Comparison of ENCODE assay signal across 1 cellular context in the genomic region with DNA sequence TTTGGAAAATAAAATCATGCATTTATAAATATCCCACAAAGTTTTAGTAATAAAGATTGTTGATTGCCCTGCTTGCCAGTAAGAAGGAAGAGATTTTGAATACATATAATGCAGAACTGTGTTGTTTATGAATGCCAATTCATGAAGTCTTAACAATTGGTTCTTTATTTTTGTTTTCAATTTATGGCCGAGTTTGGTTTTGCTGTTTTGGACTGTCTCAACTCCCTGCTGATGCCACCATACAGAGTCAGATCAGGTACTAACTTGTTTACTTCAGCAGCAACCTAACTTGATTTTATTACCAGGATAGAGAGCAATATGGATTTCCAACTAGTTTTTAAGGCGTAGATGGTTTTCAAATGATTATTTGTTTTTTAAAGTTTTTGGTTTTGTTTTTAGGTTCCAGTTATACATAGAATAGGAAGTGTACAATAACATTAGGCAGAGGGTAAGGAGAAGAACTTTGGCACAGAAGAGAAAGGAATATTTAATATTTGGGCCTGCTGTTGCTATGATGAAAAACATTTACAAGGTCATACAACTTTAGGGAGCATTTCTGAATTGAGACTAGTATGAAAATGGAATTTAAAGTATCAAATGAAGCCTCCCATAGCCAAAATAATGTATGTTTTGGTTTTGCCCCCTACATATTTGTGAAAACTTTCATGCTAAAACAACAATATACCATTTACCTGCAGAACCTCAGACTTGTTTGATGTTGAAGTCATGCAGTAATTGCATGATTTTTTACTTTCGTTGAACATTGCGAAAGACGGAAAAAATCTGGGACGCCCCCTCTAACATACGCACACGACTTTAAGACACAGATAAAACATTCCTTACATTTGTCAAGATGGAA.
TF ChIP-seq lines count a peak whose summit lies in the region.

No MANE protein-coding gene starts in this region.

TF ChIP-seq in HepG2, 621 proteins besides CTCF, POLR2A, EP300 and RAD21 (continued from another document):
- TF ChIP-seq, protein P1, sequence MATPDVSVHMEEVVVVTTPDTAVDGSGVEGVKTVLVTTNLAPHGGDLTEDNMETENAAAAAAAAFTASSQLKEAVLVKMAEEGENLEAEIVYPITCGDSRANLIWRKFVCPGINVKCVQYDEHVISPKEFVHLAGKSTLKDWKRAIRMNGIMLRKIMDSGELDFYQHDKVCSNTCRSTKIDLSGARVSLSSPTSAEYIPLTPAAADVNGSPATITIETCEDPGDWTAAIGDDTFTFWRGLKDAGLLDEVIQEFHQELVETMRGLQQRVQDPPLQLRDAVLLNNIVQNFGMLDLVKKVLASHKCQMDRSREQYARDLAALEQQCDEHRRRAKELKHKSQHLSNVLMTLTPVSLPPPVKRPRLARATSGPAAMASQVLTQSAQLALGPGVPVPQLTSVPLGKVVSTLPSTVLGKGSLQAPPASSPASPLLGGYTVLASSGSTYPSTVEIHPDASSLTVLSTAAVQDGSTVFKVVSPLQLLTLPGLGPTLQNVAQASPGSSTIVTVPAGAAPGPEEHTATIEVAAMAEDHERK (CRISPR knock-in tag; IDR thresholded peaks at IDR 0.05; ENCODE audit: low read depth): 0 out of 2 replicates have a peak, but pooled peaks have one; percentile 13
- TF ChIP-seq RFX1 (IDR thresholded peaks at IDR 0.05): no peak
- no peak for TF ChIP-seq SOX13 (IDR thresholded peaks at IDR 0.05)
- TF ChIP-seq SOX13 (CRISPR knock-in tag; conservative IDR thresholded peaks at IDR 0.05 in 1 of 2, IDR thresholded peaks at IDR 0.05 in 1 of 2): 0 out of 4 replicates have a peak, but pooled peaks of 1 of the 2 experiments have one; percentile 87
- no peak for TF ChIP-seq THAP11 (CRISPR knock-in tag; IDR thresholded peaks at IDR 0.05)
- 0 out of 2 replicates have a peak, but pooled peaks have one; percentile 10 for TF ChIP-seq ZNF598 (CRISPR knock-in tag; IDR thresholded peaks at IDR 0.05; ENCODE audit: borderline replicate concordance)
- no peak for TF ChIP-seq ZNF350 (CRISPR knock-in tag; IDR thresholded peaks at IDR 0.05; ENCODE audit: borderline replicate concordance, low read depth)
- no peak for TF ChIP-seq ZNF546 (CRISPR knock-in tag; conservative IDR thresholded peaks at IDR 0.05)
- no peak for TF ChIP-seq REXO4 (CRISPR knock-in tag; IDR thresholded peaks at IDR 0.05; ENCODE audit: borderline replicate concordance)
- TF ChIP-seq ZNF550 (CRISPR knock-in tag; IDR thresholded peaks at IDR 0.05; ENCODE audit: borderline replicate concordance): no peak
- no peak for TF ChIP-seq ZNF790 (CRISPR knock-in tag; IDR thresholded peaks at IDR 0.05; ENCODE audit: borderline replicate concordance)
- TF ChIP-seq BCL6 (CRISPR knock-in tag; IDR thresholded peaks at IDR 0.05): no peak
- no peak for TF ChIP-seq MEIS1 (CRISPR knock-in tag; IDR thresholded peaks at IDR 0.05; ENCODE audit: borderline replicate concordance)
- TF ChIP-seq ZSCAN30 (CRISPR knock-in tag; IDR thresholded peaks at IDR 0.05): peak; percentile 10; the same call in 1 of the 2 replicates
- TF ChIP-seq, protein P2, sequence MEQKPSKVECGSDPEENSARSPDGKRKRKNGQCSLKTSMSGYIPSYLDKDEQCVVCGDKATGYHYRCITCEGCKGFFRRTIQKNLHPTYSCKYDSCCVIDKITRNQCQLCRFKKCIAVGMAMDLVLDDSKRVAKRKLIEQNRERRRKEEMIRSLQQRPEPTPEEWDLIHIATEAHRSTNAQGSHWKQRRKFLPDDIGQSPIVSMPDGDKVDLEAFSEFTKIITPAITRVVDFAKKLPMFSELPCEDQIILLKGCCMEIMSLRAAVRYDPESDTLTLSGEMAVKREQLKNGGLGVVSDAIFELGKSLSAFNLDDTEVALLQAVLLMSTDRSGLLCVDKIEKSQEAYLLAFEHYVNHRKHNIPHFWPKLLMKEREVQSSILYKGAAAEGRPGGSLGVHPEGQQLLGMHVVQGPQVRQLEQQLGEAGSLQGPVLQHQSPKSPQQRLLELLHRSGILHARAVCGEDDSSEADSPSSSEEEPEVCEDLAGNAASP (CRISPR knock-in tag; IDR thresholded peaks at IDR 0.05; ENCODE audit: borderline replicate concordance): no peak
- TF ChIP-seq, protein P3, sequence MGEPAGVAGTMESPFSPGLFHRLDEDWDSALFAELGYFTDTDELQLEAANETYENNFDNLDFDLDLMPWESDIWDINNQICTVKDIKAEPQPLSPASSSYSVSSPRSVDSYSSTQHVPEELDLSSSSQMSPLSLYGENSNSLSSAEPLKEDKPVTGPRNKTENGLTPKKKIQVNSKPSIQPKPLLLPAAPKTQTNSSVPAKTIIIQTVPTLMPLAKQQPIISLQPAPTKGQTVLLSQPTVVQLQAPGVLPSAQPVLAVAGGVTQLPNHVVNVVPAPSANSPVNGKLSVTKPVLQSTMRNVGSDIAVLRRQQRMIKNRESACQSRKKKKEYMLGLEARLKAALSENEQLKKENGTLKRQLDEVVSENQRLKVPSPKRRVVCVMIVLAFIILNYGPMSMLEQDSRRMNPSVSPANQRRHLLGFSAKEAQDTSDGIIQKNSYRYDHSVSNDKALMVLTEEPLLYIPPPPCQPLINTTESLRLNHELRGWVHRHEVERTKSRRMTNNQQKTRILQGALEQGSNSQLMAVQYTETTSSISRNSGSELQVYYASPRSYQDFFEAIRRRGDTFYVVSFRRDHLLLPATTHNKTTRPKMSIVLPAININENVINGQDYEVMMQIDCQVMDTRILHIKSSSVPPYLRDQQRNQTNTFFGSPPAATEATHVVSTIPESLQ (CRISPR knock-in tag; conservative IDR thresholded peaks at IDR 0.05): no peak
- no peak for TF ChIP-seq EHMT2 (IDR thresholded peaks at IDR 0.05; ENCODE audit: borderline replicate concordance, low read depth, low read length)
- no peak for TF ChIP-seq ZNF143 (CRISPR knock-in tag; IDR thresholded peaks at IDR 0.05)
- no peak for TF ChIP-seq RBFOX2 (IDR thresholded peaks at IDR 0.05; ENCODE audit: low read depth, low read length)
- TF ChIP-seq ZNF12 (CRISPR knock-in tag; IDR thresholded peaks at IDR 0.05): no peak
- no peak for TF ChIP-seq AKAP8 (CRISPR knock-in tag; IDR thresholded peaks at IDR 0.05)
- TF ChIP-seq, protein P4, sequence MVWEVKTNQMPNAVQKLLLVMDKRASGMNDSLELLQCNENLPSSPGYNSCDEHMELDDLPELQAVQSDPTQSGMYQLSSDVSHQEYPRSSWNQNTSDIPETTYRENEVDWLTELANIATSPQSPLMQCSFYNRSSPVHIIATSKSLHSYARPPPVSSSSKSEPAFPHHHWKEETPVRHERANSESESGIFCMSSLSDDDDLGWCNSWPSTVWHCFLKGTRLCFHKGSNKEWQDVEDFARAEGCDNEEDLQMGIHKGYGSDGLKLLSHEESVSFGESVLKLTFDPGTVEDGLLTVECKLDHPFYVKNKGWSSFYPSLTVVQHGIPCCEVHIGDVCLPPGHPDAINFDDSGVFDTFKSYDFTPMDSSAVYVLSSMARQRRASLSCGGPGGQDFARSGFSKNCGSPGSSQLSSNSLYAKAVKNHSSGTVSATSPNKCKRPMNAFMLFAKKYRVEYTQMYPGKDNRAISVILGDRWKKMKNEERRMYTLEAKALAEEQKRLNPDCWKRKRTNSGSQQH (CRISPR knock-in tag; IDR thresholded peaks at IDR 0.05; ENCODE audit: low read depth): no peak
- no peak for TF ChIP-seq RELA (CRISPR knock-in tag; IDR thresholded peaks at IDR 0.05)
- no peak for TF ChIP-seq DR1 (CRISPR knock-in tag; IDR thresholded peaks at IDR 0.05)
- TF ChIP-seq, protein P5, sequence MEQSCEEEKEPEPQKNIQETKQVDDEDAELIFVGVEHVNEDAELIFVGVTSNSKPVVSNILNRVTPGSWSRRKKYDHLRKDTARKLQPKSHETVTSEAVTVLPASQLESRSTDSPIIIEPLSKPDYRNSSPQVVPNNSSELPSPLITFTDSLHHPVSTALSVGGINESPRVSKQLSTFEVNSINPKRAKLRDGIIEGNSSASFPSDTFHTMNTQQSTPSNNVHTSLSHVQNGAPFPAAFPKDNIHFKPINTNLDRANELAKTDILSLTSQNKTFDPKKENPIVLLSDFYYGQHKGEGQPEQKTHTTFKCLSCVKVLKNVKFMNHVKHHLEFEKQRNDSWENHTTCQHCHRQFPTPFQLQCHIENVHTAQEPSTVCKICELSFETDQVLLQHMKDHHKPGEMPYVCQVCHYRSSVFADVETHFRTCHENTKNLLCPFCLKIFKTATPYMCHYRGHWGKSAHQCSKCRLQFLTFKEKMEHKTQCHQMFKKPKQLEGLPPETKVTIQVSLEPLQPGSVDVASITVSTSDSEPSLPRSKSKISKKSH (CRISPR knock-in tag; IDR thresholded peaks at IDR 0.05; ENCODE audit: borderline replicate concordance): no peak
- TF ChIP-seq PAWR (CRISPR knock-in tag; IDR thresholded peaks at IDR 0.05; ENCODE audit: borderline replicate concordance): 0 out of 2 replicates have a peak, but pooled peaks have one; percentile 1
- no peak; the same call in 1 of the 2 replicates for TF ChIP-seq RCOR2 (CRISPR knock-in tag; IDR thresholded peaks at IDR 0.05)
- TF ChIP-seq FOXK2 (IDR thresholded peaks at IDR 0.05): no peak
- no peak for TF ChIP-seq NFKBIZ (CRISPR knock-in tag; IDR thresholded peaks at IDR 0.05)
- no peak for TF ChIP-seq HIVEP1 (CRISPR knock-in tag; IDR thresholded peaks at IDR 0.05)
- no peak for TF ChIP-seq NFE2L2 (IDR thresholded peaks at IDR 0.05; ENCODE audit: low read length)
- TF ChIP-seq, protein P6, sequence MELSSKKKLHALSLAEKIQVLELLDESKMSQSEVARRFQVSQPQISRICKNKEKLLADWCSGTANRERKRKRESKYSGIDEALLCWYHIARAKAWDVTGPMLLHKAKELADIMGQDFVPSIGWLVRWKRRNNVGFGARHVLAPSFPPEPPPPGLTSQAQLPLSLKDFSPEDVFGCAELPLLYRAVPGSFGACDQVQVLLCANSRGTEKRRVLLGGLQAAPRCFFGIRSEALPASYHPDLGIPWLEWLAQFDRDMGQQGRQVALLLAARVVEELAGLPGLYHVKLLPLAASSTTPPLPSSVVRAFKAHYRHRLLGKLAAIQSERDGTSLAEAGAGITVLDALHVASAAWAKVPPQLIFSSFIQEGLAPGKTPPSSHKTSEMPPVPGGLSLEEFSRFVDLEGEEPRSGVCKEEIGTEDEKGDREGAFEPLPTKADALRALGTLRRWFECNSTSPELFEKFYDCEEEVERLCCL (CRISPR knock-in tag; IDR thresholded peaks at IDR 0.05; ENCODE audit: borderline replicate concordance): no peak
- no peak for TF ChIP-seq ZNF589 (CRISPR knock-in tag; conservative IDR thresholded peaks at IDR 0.05)
